In the genomic region with DNA sequence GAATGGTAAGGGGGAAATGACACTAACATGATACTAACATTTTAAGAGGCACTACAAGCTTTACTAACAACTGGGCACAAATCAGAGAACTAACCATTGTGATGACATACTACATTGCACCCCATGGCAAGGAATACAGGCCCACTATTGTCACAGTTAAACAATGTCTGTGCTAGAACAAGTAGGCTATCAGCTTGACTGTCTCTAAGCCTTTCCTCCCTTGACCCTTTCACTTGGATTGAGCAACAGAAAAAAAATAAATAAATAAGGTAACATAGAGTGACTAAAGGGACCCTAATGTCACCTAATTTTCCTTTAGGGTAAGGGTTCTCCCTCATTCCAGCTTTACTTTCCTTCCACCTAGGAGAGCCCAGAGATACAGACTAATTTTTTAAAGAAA, we compare ENCODE assay signal across 1 cellular context.
TF ChIP-seq lines count a peak whose summit lies in the region.

No MANE protein-coding gene starts in this region.

TF ChIP-seq in K562, 482 proteins besides CTCF, POLR2A, EP300 and RAD21 (continued from another document):
- TF ChIP-seq, protein P1, sequence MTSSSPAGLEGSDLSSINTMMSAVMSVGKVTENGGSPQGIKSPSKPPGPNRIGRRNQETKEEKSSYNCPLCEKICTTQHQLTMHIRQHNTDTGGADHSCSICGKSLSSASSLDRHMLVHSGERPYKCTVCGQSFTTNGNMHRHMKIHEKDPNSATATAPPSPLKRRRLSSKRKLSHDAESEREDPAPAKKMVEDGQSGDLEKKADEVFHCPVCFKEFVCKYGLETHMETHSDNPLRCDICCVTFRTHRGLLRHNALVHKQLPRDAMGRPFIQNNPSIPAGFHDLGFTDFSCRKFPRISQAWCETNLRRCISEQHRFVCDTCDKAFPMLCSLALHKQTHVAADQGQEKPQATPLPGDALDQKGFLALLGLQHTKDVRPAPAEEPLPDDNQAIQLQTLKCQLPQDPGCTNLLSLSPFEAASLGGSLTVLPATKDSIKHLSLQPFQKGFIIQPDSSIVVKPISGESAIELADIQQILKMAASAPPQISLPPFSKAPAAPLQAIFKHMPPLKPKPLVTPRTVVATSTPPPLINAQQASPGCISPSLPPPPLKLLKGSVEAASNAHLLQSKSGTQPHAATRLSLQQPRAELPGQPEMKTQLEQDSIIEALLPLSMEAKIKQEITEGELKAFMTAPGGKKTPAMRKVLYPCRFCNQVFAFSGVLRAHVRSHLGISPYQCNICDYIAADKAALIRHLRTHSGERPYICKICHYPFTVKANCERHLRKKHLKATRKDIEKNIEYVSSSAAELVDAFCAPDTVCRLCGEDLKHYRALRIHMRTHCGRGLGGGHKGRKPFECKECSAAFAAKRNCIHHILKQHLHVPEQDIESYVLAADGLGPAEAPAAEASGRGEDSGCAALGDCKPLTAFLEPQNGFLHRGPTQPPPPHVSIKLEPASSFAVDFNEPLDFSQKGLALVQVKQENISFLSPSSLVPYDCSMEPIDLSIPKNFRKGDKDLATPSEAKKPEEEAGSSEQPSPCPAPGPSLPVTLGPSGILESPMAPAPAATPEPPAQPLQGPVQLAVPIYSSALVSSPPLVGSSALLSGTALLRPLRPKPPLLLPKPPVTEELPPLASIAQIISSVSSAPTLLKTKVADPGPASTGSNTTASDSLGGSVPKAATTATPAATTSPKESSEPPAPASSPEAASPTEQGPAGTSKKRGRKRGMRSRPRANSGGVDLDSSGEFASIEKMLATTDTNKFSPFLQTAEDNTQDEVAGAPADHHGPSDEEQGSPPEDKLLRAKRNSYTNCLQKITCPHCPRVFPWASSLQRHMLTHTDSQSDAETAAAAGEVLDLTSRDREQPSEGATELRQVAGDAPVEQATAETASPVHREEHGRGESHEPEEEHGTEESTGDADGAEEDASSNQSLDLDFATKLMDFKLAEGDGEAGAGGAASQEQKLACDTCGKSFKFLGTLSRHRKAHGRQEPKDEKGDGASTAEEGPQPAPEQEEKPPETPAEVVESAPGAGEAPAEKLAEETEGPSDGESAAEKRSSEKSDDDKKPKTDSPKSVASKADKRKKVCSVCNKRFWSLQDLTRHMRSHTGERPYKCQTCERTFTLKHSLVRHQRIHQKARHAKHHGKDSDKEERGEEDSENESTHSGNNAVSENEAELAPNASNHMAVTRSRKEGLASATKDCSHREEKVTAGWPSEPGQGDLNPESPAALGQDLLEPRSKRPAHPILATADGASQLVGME (CRISPR knock-in tag; IDR thresholded peaks at IDR 0.05) = no peak
- TF ChIP-seq ZNF239 (CRISPR knock-in tag; IDR thresholded peaks at IDR 0.05) (no peak), NR2F6 (CRISPR knock-in tag; IDR thresholded peaks at IDR 0.05) (no peak), ZNF79 (CRISPR knock-in tag; IDR thresholded peaks at IDR 0.05; ENCODE audit: low read depth) (no peak), NFE2L1 (tag; IDR thresholded peaks at IDR 0.05; ENCODE audit: borderline replicate concordance, low read depth) (no peak), POLR2AphosphoS2 (IDR thresholded peaks at IDR 0.05; ENCODE audit: low read length) (peak; percentile 64; the same call in 1 of the 2 replicates), MTF1 (CRISPR knock-in tag; IDR thresholded peaks at IDR 0.05; ENCODE audit: borderline replicate concordance) (no peak), KLF10 (CRISPR knock-in tag; IDR thresholded peaks at IDR 0.05) (no peak), SUPT5H (IDR thresholded peaks at IDR 0.05) (peak; percentile 32; the same call in 1 of the 2 replicates), RBFOX2 (IDR thresholded peaks at IDR 0.05; ENCODE audit: low read depth, low read length) (peak; percentile 46; the same call in 1 of the 2 replicates), HMG20B (CRISPR knock-in tag; IDR thresholded peaks at IDR 0.05) (no peak), CEBPB (tag; IDR thresholded peaks at IDR 0.05) (0 out of 2 replicates have a peak, but pooled peaks have one; percentile 13), RHOXF2B (CRISPR knock-in tag; conservative IDR thresholded peaks at IDR 0.05) (no peak)
- TF ChIP-seq, protein P2, sequence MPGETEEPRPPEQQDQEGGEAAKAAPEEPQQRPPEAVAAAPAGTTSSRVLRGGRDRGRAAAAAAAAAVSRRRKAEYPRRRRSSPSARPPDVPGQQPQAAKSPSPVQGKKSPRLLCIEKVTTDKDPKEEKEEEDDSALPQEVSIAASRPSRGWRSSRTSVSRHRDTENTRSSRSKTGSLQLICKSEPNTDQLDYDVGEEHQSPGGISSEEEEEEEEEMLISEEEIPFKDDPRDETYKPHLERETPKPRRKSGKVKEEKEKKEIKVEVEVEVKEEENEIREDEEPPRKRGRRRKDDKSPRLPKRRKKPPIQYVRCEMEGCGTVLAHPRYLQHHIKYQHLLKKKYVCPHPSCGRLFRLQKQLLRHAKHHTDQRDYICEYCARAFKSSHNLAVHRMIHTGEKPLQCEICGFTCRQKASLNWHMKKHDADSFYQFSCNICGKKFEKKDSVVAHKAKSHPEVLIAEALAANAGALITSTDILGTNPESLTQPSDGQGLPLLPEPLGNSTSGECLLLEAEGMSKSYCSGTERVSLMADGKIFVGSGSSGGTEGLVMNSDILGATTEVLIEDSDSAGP (CRISPR knock-in tag; IDR thresholded peaks at IDR 0.05) = no peak
- TF ChIP-seq, protein P3, sequence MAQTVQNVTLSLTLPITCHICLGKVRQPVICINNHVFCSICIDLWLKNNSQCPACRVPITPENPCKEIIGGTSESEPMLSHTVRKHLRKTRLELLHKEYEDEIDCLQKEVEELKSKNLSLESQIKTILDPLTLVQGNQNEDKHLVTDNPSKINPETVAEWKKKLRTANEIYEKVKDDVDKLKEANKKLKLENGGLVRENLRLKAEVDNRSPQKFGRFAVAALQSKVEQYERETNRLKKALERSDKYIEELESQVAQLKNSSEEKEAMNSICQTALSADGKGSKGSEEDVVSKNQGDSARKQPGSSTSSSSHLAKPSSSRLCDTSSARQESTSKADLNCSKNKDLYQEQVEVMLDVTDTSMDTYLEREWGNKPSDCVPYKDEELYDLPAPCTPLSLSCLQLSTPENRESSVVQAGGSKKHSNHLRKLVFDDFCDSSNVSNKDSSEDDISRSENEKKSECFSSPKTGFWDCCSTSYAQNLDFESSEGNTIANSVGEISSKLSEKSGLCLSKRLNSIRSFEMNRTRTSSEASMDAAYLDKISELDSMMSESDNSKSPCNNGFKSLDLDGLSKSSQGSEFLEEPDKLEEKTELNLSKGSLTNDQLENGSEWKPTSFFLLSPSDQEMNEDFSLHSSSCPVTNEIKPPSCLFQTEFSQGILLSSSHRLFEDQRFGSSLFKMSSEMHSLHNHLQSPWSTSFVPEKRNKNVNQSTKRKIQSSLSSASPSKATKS (CRISPR knock-in tag; IDR thresholded peaks at IDR 0.05) = no peak
- TF ChIP-seq, protein P4, sequence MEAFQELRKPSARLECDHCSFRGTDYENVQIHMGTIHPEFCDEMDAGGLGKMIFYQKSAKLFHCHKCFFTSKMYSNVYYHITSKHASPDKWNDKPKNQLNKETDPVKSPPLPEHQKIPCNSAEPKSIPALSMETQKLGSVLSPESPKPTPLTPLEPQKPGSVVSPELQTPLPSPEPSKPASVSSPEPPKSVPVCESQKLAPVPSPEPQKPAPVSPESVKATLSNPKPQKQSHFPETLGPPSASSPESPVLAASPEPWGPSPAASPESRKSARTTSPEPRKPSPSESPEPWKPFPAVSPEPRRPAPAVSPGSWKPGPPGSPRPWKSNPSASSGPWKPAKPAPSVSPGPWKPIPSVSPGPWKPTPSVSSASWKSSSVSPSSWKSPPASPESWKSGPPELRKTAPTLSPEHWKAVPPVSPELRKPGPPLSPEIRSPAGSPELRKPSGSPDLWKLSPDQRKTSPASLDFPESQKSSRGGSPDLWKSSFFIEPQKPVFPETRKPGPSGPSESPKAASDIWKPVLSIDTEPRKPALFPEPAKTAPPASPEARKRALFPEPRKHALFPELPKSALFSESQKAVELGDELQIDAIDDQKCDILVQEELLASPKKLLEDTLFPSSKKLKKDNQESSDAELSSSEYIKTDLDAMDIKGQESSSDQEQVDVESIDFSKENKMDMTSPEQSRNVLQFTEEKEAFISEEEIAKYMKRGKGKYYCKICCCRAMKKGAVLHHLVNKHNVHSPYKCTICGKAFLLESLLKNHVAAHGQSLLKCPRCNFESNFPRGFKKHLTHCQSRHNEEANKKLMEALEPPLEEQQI (IDR thresholded peaks at IDR 0.05) = no peak
